Comparison of ENCODE assay signal across 30 cellular contexts in the genomic region with DNA sequence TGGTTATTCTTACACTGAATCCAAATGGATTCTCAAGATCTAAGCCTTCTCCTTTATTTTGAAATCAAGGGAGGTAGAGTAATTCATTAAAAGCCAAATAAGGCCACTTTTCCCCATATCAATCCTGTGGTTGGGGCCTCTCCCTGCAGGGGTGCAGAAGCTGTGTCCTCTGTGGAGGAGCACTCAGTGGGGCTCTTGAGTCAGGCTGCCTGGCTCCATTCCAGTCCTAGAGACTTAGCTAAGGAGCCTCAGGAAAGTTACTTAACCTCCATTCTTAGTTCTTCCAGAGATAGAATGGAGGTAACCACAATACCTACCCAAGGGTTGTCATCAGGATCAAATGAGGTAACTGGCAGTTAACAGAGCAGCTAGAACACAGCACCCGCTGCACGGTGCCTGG.
"Had no signal": no experiment of that assay in that cellular context is flagged by ENCODE, and none has a peak within 500 bp of the region (broad histone marks: within the 10 kb centered on the region; RNA-seq: fewer than 3 reads in every experiment).

No MANE protein-coding gene starts in this region.

- H3K27me3 ChIP-seq: ascending aorta, breast epithelium, cardiac muscle cell had no signal

- H3K9me3 ChIP-seq: ascending aorta, breast epithelium had no signal

- H3K4me1 ChIP-seq: ascending aorta, breast epithelium had no signal

- H3K36me3 ChIP-seq: ascending aorta, breast epithelium, cardiac muscle cell, WERI-Rb-1 had no signal

- DNase-seq: activated B cell treated with CpG ODN at 0.5 μM for 24 hours; activated CD4-positive, alpha-beta T cell treated with anti-CD3 and anti-CD28 coated beads for 48 hours; activated CD4-positive, alpha-beta T cell treated with anti-CD3 and anti-CD28 coated beads, Interleukin-2, amount 50 U/mL, for 1 hour; activated CD4-positive, alpha-beta T cell treated with anti-CD3 and anti-CD28 coated beads, Interleukin-2, amount 50 U/mL, for 48 hours; activated CD8-positive, alpha-beta memory T cell treated with anti-CD3 and anti-CD28 coated beads for 24 hours; activated CD8-positive, alpha-beta T cell treated with anti-CD3 and anti-CD28 coated beads for 36 hours; activated gamma-delta T cell; activated naive CD4-positive, alpha-beta T cell; activated naive CD4-positive, alpha-beta T cell treated with anti-CD3 and anti-CD28 coated beads, Interleukin-2, amount 10 ng/mL, durations not matched to agents 7 days and 5 days; activated naive CD8-positive, alpha-beta T cell treated with anti-CD3 and anti-CD28 coated beads, Interleukin-2, amount 10 ng/mL, durations not matched to agents 7 days and 5 days; activated T-cell treated with anti-CD3 and anti-CD28 coated beads, Interleukin-2, amount 50 U/mL, for 4 hours; central memory CD4-positive, alpha-beta T cell; cerebellar nuclear complex; dorsolateral prefrontal cortex; effector memory CD4-positive, alpha-beta T cell; endodermal cell; foreskin fibroblast; head of caudate nucleus; T-helper 1 cell; T-helper 17 cell; T1000; WERI-Rb-1 had no signal

- ATAC-seq: activated CD4-positive, CD25-positive, alpha-beta regulatory T cell treated with anti-CD3 and anti-CD28 coated beads, Interleukin-2, amount 50 U/mL, for 24 hours; activated CD8-positive, alpha-beta T cell treated with anti-CD3 and anti-CD28 coated beads for 36 hours; activated naive CD4-positive, alpha-beta T cell treated with anti-CD3 and anti-CD28 coated beads, Interleukin-2, amount 50 U/mL, for 72 hours; activated T-cell treated with anti-CD3 and anti-CD28 coated beads, Interleukin-2, amount 50 U/mL, for 4 hours; activated T-helper 17 cell treated with anti-CD3 and anti-CD28 coated beads, Interleukin-2, amount 50 U/mL, for 72 hours; esophagus mucosa; T-helper 17 cell had no signal

- H3K27ac ChIP-seq: ascending aorta, breast epithelium, cardiac muscle cell, coronary artery, dorsolateral prefrontal cortex, WERI-Rb-1 had no signal

- H3K4me3 ChIP-seq: ascending aorta, breast epithelium, cardiac muscle cell, coronary artery, dorsolateral prefrontal cortex had no signal
